ENCODE assay signal across 8 cellular contexts in genomic region chr19:58407658-58408151, GRCh38. TPM values are rescaled to one million over a fixed set of nuclear protein-coding genes. Genes with fewer than 3 reads are reported as not detected.
DNase-seq lines count a peak whose midpoint lies in the region; ATAC-seq, FAIRE-seq and TF ChIP-seq lines count a peak whose summit lies in the region.

No MANE protein-coding gene starts in this region.

- H3K27me3 Mint-ChIP-seq in CD4-positive, CD25-positive, alpha-beta regulatory T cell: no peaks in the 10 kb centered on the region
- H3K27me3 Mint-ChIP-seq in activated naive CD8-positive, alpha-beta T cell: no peaks in the 10 kb centered on the region

- FAIRE-seq in GM12891 (lab: Jason Lieb, UNC): no peak

- H3K4me3 Mint-ChIP-seq in CD4-positive, CD25-positive, alpha-beta regulatory T cell: peak overlapping the region; percentile 95 to 99 (median 97)
- peak overlapping the region; percentile 95 for H3K4me3 Mint-ChIP-seq in activated naive CD8-positive, alpha-beta T cell
- peak overlapping the region; percentile 92 for H3K4me3 Mint-ChIP-seq in stimulated activated effector memory CD8-positive, alpha-beta T cell treated with anti-CD3 and anti-CD28 coated beads, Interleukin-12 subunit alpha, Interleukin-12 subunit beta, amount 100 ng/mL, for 72 hours

- TF ChIP-seq POLR2A in GM12891 (IDR thresholded peaks at IDR 0.05; ENCODE audit: low read depth, low read length): no peak

- peaks cover 17% of the 10 kb centered on the region for H3K4me1 ChIP-seq in CD4-positive, CD25-positive, alpha-beta regulatory T cell (ENCODE audit: control insufficient read depth, insufficient read depth, low read length, poor library complexity, severe bottlenecking)
- H3K4me1 ChIP-seq in iPS-18a (ENCODE audit: control insufficient read depth, low read depth, low read length): peaks cover 4% of the 10 kb centered on the region

- H3K9me3 Mint-ChIP-seq in CD4-positive, CD25-positive, alpha-beta regulatory T cell: no peaks in the 10 kb centered on the region
- H3K9me3 Mint-ChIP-seq in activated naive CD8-positive, alpha-beta T cell (ENCODE audit: low read depth): no peaks in the 10 kb centered on the region
- H3K9me3 Mint-ChIP-seq in stimulated activated effector memory CD8-positive, alpha-beta T cell treated with anti-CD3 and anti-CD28 coated beads, Interleukin-12 subunit alpha, Interleukin-12 subunit beta, amount 100 ng/mL, for 72 hours: no peaks in the 10 kb centered on the region

- peak overlapping the region; percentile 84 for H3K9ac ChIP-seq in iPS-18a (ENCODE audit: low read length)

- no peak for DNase-seq in CD4-positive, CD25-positive, alpha-beta regulatory T cell
- no peak for DNase-seq in stimulated activated effector memory CD8-positive, alpha-beta T cell treated with anti-CD3 and anti-CD28 coated beads, Interleukin-12 subunit alpha, Interleukin-12 subunit beta, amount 100 ng/mL, for 72 hours (ENCODE audit: low spot score in 2 of 2)
- DNase-seq in GM12891 (ENCODE audit: insufficient read length, low spot score): no peak

- H3K36me3 ChIP-seq in CD4-positive, CD25-positive, alpha-beta regulatory T cell (ENCODE audit: control insufficient read depth, insufficient read depth, low read length): no peaks in the 10 kb centered on the region
- H3K36me3 ChIP-seq in iPS-18a (ENCODE audit: control insufficient read depth, low read depth, low read length): no peaks in the 10 kb centered on the region

- H3K9me3 ChIP-seq in CD4-positive, CD25-positive, alpha-beta regulatory T cell (ENCODE audit: control insufficient read depth in 2 of 2, low read length in 2 of 2): no peaks in the 10 kb centered on the region
- H3K9me3 ChIP-seq in iPS-18a (ENCODE audit: control insufficient read depth, low read depth, low read length): no peaks in the 10 kb centered on the region

- H3K27ac Mint-ChIP-seq in CD4-positive, CD25-positive, alpha-beta regulatory T cell: peak overlapping the region; percentile 91 to 99 (median 97)
- H3K27ac Mint-ChIP-seq in activated naive CD8-positive, alpha-beta T cell: peak overlapping the region; percentile 86
- peak overlapping the region; percentile 90 for H3K27ac Mint-ChIP-seq in stimulated activated effector memory CD8-positive, alpha-beta T cell treated with anti-CD3 and anti-CD28 coated beads, Interleukin-12 subunit alpha, Interleukin-12 subunit beta, amount 100 ng/mL, for 72 hours

- H3K36me3 Mint-ChIP-seq in CD4-positive, CD25-positive, alpha-beta regulatory T cell: no peaks in the 10 kb centered on the region
- no peaks in the 10 kb centered on the region for H3K36me3 Mint-ChIP-seq in activated naive CD8-positive, alpha-beta T cell
- H3K36me3 Mint-ChIP-seq in stimulated activated effector memory CD8-positive, alpha-beta T cell treated with anti-CD3 and anti-CD28 coated beads, Interleukin-12 subunit alpha, Interleukin-12 subunit beta, amount 100 ng/mL, for 72 hours: peaks cover 20% of the 10 kb centered on the region

- H3K4me1 Mint-ChIP-seq in CD4-positive, CD25-positive, alpha-beta regulatory T cell: peaks cover 6 to 35% (median 17%) of the 10 kb centered on the region in 4 donors
- peaks cover 31% of the 10 kb centered on the region for H3K4me1 Mint-ChIP-seq in activated naive CD8-positive, alpha-beta T cell (ENCODE audit: low read depth)
- H3K4me1 Mint-ChIP-seq in stimulated activated effector memory CD8-positive, alpha-beta T cell treated with anti-CD3 and anti-CD28 coated beads, Interleukin-12 subunit alpha, Interleukin-12 subunit beta, amount 100 ng/mL, for 72 hours: peaks cover 37% of the 10 kb centered on the region

- H3K4me3 ChIP-seq in CD4-positive, CD25-positive, alpha-beta regulatory T cell (ENCODE audit: low read depth, low read length): peak overlapping the region; percentile 70
- H3K4me3 ChIP-seq in iPS-18a (ENCODE audit: low read length): peak overlapping the region; percentile 85

- peak overlapping the region; percentile 88 for H3K27ac ChIP-seq in CD4-positive, CD25-positive, alpha-beta regulatory T cell (ENCODE audit: insufficient read depth, low read length, poor library complexity, severe bottlenecking)
- H3K27ac ChIP-seq in iPS-18a (ENCODE audit: low read length): peak overlapping the region; percentile 49

- no peak for ATAC-seq in CD4-positive, CD25-positive, alpha-beta regulatory T cell (ENCODE audit: low read depth in 2 of 2)
- ATAC-seq in HG03064 (IDR thresholded peaks at IDR 0.05; ENCODE audit: low read depth, unreplicated experiment) (peak; percentile 4), GM18519 (IDR thresholded peaks at IDR 0.05; ENCODE audit: low FRiP score, unreplicated experiment) (no peak), HG02938 (IDR thresholded peaks at IDR 0.05; ENCODE audit: unreplicated experiment) (no peak)
- peak; percentile 49 for ATAC-seq in stimulated activated effector memory CD8-positive, alpha-beta T cell treated with anti-CD3 and anti-CD28 coated beads, Interleukin-12 subunit alpha, Interleukin-12 subunit beta, amount 100 ng/mL, for 72 hours

- H3K27me3 ChIP-seq in CD4-positive, CD25-positive, alpha-beta regulatory T cell (ENCODE audit: control insufficient read depth, insufficient read depth, low read length): no peaks in the 10 kb centered on the region
- H3K27me3 ChIP-seq in iPS-18a (ENCODE audit: control insufficient read depth, insufficient read depth, low read length): peaks cover 6% of the 10 kb centered on the region

TF ChIP-seq in GM12891, 5 proteins besides CTCF, POLR2A, EP300 and RAD21:
- TF ChIP-seq PAX5 (IDR thresholded peaks at IDR 0.05; ENCODE audit: insufficient read depth, low read length, severe bottlenecking): no peak
- TF ChIP-seq TAF1 (IDR thresholded peaks at IDR 0.05; ENCODE audit: low read depth, low read length): no peak
- no peak for TF ChIP-seq POLR2AphosphoS5 (IDR thresholded peaks at IDR 0.05; ENCODE audit: low read depth, low read length)
- no peak for TF ChIP-seq POU2F2 (IDR thresholded peaks at IDR 0.05; ENCODE audit: low read depth, low read length)
- TF ChIP-seq SPI1 (IDR thresholded peaks at IDR 0.05; ENCODE audit: low read depth, low read length): no peak

RNA-seq across cellular contexts. Expression of gene ZNF584, which starts 0.7 kb away (rescaled TPM):
- total RNA-seq in CD4-positive, CD25-positive, alpha-beta regulatory T cell: 1.7 TPM
- 1 to 10 TPM; 5.4 to 8.8 (median 5.8) TPM for polyA plus RNA-seq in CD4-positive, CD25-positive, alpha-beta regulatory T cell
- polyA plus RNA-seq in GM12891 (2012; ENCODE audit: low read depth, missing spikeins): 3.1 TPM

RNA-seq across cellular contexts. Expression of gene RNF225, which starts 12.2 kb away (rescaled TPM):
- total RNA-seq in CD4-positive, CD25-positive, alpha-beta regulatory T cell: 0.39 TPM
- not detected for polyA plus RNA-seq in CD4-positive, CD25-positive, alpha-beta regulatory T cell
- polyA plus RNA-seq in GM12891 (2012; ENCODE audit: low read depth, missing spikeins): not detected

RNA-seq across cellular contexts. Expression of gene RPS5, which starts 20.6 kb away (rescaled TPM):
- total RNA-seq in CD4-positive, CD25-positive, alpha-beta regulatory T cell: 747 TPM
- polyA plus RNA-seq in CD4-positive, CD25-positive, alpha-beta regulatory T cell: 1,000 to 10,000 TPM in 3 of 4 donors, 100 to 1,000 TPM in 1; 916 to 1,786 (median 1,426) TPM
- polyA plus RNA-seq in GM12891 (2012; ENCODE audit: low read depth, missing spikeins): 2,915 TPM

RNA-seq across cellular contexts. Expression of gene ZNF837, which starts 26.9 kb away (rescaled TPM):
- 1.1 TPM for total RNA-seq in CD4-positive, CD25-positive, alpha-beta regulatory T cell
- 1 to 10 TPM; 2.5 to 7.7 (median 4.6) TPM for polyA plus RNA-seq in CD4-positive, CD25-positive, alpha-beta regulatory T cell
- polyA plus RNA-seq in GM12891 (2012; ENCODE audit: low read depth, missing spikeins): 1.4 TPM

RNA-seq across cellular contexts. Expression of gene ZNF132, which starts 32.2 kb away (rescaled TPM):
- total RNA-seq in CD4-positive, CD25-positive, alpha-beta regulatory T cell: 1.2 TPM
- polyA plus RNA-seq in CD4-positive, CD25-positive, alpha-beta regulatory T cell: 1 to 10 TPM in 1 of 4 donors, under 1 TPM in 3; 0.76 to 2.0 (median 0.96) TPM
- polyA plus RNA-seq in GM12891 (2012; ENCODE audit: low read depth, missing spikeins): 0.81 TPM

Comparison
In these comparisons a context has a peak if more than half of its experiments do, and no peak if none do; other contexts are left out.
1. ATAC-seq: peak in HG03064 (single experiment) and stimulated activated effector memory CD8-positive, alpha-beta T cell treated with anti-CD3 and anti-CD28 coated beads, Interleukin-12 subunit alpha, Interleukin-12 subunit beta, amount 100 ng/mL, for 72 hours (single experiment); none in CD4-positive, CD25-positive, alpha-beta regulatory T cell (0 of 2), GM18519 (single experiment) and HG02938 (single experiment).
2. Peak in every context shown above with its lines, with median percentiles within 50 percentile points of each other: H3K27ac Mint-ChIP-seq and H3K4me3 Mint-ChIP-seq.